In the genomic region with DNA sequence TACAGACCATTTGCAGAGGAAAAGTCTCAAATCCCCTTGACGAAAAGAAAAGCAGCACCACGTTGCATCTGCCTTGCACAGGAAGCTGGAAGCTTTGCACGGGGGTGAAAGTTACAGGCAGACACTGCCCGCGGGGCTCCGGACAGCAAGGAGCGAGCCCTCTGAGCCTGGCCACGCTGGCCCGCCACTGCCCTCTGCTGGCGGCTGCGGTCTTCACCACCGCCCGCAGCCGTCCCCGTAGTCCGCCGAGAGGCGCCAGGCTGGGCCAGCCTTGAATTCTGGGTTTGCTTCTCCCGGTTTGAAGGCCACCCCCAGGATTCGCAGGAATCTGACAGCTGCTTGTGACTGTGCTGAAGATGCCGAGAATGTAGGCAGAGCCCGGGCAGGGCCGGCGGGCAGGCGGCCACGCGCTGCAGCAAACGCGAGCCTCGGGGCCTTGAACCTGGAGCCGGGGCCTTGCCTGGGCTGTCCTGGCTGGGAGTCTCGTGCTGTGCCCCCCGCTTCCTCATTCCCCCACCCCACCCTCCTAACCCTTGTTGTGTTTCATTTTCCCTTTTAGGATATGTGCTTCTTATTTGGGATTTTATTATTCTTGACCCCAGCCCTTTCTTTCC, we compare ENCODE assay signal across 1 cellular context.
TF ChIP-seq lines count a peak whose summit lies in the region.

No MANE protein-coding gene starts in this region.

TF ChIP-seq in SK-N-SH treated with all-trans-retinoic acid at 6 μM for 48 hours, 23 proteins besides CTCF, POLR2A, EP300 and RAD21 (continued from another document):
- TF ChIP-seq, protein P1, sequence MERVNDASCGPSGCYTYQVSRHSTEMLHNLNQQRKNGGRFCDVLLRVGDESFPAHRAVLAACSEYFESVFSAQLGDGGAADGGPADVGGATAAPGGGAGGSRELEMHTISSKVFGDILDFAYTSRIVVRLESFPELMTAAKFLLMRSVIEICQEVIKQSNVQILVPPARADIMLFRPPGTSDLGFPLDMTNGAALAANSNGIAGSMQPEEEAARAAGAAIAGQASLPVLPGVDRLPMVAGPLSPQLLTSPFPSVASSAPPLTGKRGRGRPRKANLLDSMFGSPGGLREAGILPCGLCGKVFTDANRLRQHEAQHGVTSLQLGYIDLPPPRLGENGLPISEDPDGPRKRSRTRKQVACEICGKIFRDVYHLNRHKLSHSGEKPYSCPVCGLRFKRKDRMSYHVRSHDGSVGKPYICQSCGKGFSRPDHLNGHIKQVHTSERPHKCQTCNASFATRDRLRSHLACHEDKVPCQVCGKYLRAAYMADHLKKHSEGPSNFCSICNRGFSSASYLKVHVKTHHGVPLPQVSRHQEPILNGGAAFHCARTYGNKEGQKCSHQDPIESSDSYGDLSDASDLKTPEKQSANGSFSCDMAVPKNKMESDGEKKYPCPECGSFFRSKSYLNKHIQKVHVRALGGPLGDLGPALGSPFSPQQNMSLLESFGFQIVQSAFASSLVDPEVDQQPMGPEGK (CRISPR knock-in tag; IDR thresholded peaks at IDR 0.05; ENCODE audit: borderline replicate concordance), result no peak
- TF ChIP-seq ESRRG (CRISPR knock-in tag; IDR thresholded peaks at IDR 0.05), result no peak
